In genomic region chr17:62660629-62661118, GRCh38 we compare ENCODE assay signal across 7 cellular contexts.
"Had no signal": no experiment of that assay in that cellular context is flagged by ENCODE, and none has a peak within 500 bp of the region (broad histone marks: within the 10 kb centered on the region; RNA-seq: fewer than 3 reads in every experiment).

No MANE protein-coding gene starts in this region.

- ATAC-seq: GM12878 had no signal

- FAIRE-seq: G401.6, GM12878, GM12892, GM18507, GM19239 had no signal

- DNase-seq: GDM1, GF-D8 had no signal

- H3K4me3 ChIP-seq: GM12878 had no signal
